Comparison of ENCODE assay signal across 7 cellular contexts in the genomic region with DNA sequence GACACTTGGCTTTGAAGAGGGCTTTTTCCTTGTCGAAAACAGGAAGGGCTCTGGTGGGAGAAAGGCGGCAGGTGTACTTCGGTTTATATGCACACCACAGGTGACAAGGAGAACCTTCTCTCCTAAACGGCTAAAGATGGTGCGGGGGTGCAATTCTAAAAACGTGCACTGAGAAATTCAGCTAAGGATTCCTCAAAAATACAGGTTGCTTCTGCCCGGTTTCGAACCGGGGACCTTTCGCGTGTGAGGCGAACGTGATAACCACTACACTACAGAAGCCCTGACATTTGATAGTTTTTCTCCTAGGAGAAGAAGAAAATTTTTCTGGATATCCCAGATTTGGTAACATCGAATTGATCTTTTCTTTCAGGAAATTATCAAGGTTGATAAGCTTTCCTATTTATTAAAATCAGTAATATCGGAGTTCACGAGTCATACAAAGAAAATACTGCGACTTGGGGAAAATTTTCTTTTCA. TPM values are rescaled to one million over a fixed set of nuclear protein-coding genes. Genes with fewer than 3 reads are reported as not detected.
A peak's percentile ranks its signal among the peaks of the same experiment; 100 is the strongest.
DNase-seq lines count a peak whose midpoint lies in the region; ATAC-seq, FAIRE-seq and TF ChIP-seq lines count a peak whose summit lies in the region.

No MANE protein-coding gene starts in this region.

- H3K9me3 ChIP-seq in uterus: no peaks in the 10 kb centered on the region

- peaks cover 0 to 62% of the 10 kb centered on the region in 2 donors for H3K27me3 ChIP-seq in uterus

- CTCF ChIA-PET in activated CD8-positive, alpha-beta T cell treated with anti-CD3 and anti-CD28 coated beads for 36 hours (lab: Charles Lee): no interaction called here

- intact Hi-C loops in activated CD8-positive, alpha-beta T cell treated with anti-CD3 and anti-CD28 coated beads for 36 hours (cut with micrococcal nuclease): no loop called here
- intact Hi-C loops in uterus (cut with DNase I; ENCODE audit: low total_unique reads): no loop called here

- peaks cover 5% of the 10 kb centered on the region for H3K4me1 Mint-ChIP-seq in activated CD8-positive, alpha-beta T cell treated with anti-CD3 and anti-CD28 coated beads for 36 hours (ENCODE audit: low read depth)

- POLR2A ChIA-PET in activated CD8-positive, alpha-beta T cell treated with anti-CD3 and anti-CD28 coated beads for 36 hours (lab: Charles Lee): no interaction called here

- no peak overlapping the region for H3K27ac ChIP-seq in uterus

- H3K36me3 Mint-ChIP-seq in activated CD8-positive, alpha-beta T cell treated with anti-CD3 and anti-CD28 coated beads for 36 hours (ENCODE audit: low read depth): peaks cover 12% of the 10 kb centered on the region

- H3K4me3 ChIP-seq in uterus: no peak overlapping the region

- peak overlapping the region; percentile 65 for H3K4me3 Mint-ChIP-seq in activated CD8-positive, alpha-beta T cell treated with anti-CD3 and anti-CD28 coated beads for 36 hours

- no peaks in the 10 kb centered on the region for H3K4me1 ChIP-seq in uterus

- H3K27me3 Mint-ChIP-seq in activated CD8-positive, alpha-beta T cell treated with anti-CD3 and anti-CD28 coated beads for 36 hours: peaks cover 63% of the 10 kb centered on the region

- H3K9me3 Mint-ChIP-seq in activated CD8-positive, alpha-beta T cell treated with anti-CD3 and anti-CD28 coated beads for 36 hours: peaks cover 20% of the 10 kb centered on the region

- no peak for TF ChIP-seq CTCF in activated CD8-positive, alpha-beta T cell treated with anti-CD3 and anti-CD28 coated beads for 36 hours (IDR thresholded peaks at IDR 0.05)
- TF ChIP-seq CTCF in uterus (IDR thresholded peaks at IDR 0.05): no peak

- TF ChIP-seq POLR2A in GM12891 (IDR thresholded peaks at IDR 0.05; ENCODE audit: low read depth, low read length) (no peak), uterus (IDR thresholded peaks at IDR 0.05) (no peak)

- no peak for ATAC-seq in activated CD8-positive, alpha-beta T cell treated with anti-CD3 and anti-CD28 coated beads for 36 hours
- ATAC-seq in GM21526 (IDR thresholded peaks at IDR 0.05; ENCODE audit: low FRiP score, unreplicated experiment) (no peak), HG03571 (IDR thresholded peaks at IDR 0.05; ENCODE audit: unreplicated experiment) (no peak)

- no peak for FAIRE-seq in GM12891 (lab: Jason Lieb, UNC)

- H3K27ac Mint-ChIP-seq in activated CD8-positive, alpha-beta T cell treated with anti-CD3 and anti-CD28 coated beads for 36 hours: no peak overlapping the region

- no peaks in the 10 kb centered on the region for H3K36me3 ChIP-seq in uterus

- DNase-seq in GM12891 (ENCODE audit: insufficient read length, low spot score) (peak; percentile 20), NCI-H1105 treated with DMSO at 0.1 percent for 48 hours (lab: John Stamatoyannopoulos, UW) (peak; percentile 71), kidney glomerular epithelial cell (lab: John Stamatoyannopoulos, UW) (peak; percentile 65), uterus (no peak)
- DNase-seq in activated CD8-positive, alpha-beta T cell treated with anti-CD3 and anti-CD28 coated beads for 36 hours: peak; percentile 59

TF ChIP-seq in GM12891, 5 proteins besides CTCF, POLR2A, EP300 and RAD21:
- TF ChIP-seq SPI1 (IDR thresholded peaks at IDR 0.05; ENCODE audit: low read depth, low read length): no peak
- no peak for TF ChIP-seq POU2F2 (IDR thresholded peaks at IDR 0.05; ENCODE audit: low read depth, low read length)
- no peak for TF ChIP-seq TAF1 (IDR thresholded peaks at IDR 0.05; ENCODE audit: low read depth, low read length)
- TF ChIP-seq PAX5 (IDR thresholded peaks at IDR 0.05; ENCODE audit: insufficient read depth, low read length, severe bottlenecking): no peak
- no peak for TF ChIP-seq POLR2AphosphoS5 (IDR thresholded peaks at IDR 0.05; ENCODE audit: low read depth, low read length)
TF ChIP-seq in GM12891: peak in this region for 0.

RNA-seq across cellular contexts. Expression of a gene that starts 32.0 kb away (rescaled TPM):
- polyA plus RNA-seq in GM12891 (2012; ENCODE audit: low read depth, missing spikeins): not detected
- not detected for total RNA-seq in activated CD8-positive, alpha-beta T cell treated with anti-CD3 and anti-CD28 coated beads for 36 hours
- not detected for total RNA-seq in uterus

RNA-seq across cellular contexts. Expression of a gene that starts 32.6 kb away (rescaled TPM):
- polyA plus RNA-seq in GM12891 (2012; ENCODE audit: low read depth, missing spikeins): 0.81 TPM
- 1 to 10 TPM in 1 of 2 experiments, under 1 TPM in 1; 0.65 to 1.9 TPM for total RNA-seq in activated CD8-positive, alpha-beta T cell treated with anti-CD3 and anti-CD28 coated beads for 36 hours
- total RNA-seq in uterus: under 1 TPM in 1 of 4 donors, not detected in 3; 0.88 TPM

Comparison
In these comparisons a context has a peak if more than half of its experiments do, and no peak if none do; other contexts are left out.
1. DNase-seq: peak in GM12891 (single experiment), NCI-H1105 treated with DMSO at 0.1 percent for 48 hours (single experiment), activated CD8-positive, alpha-beta T cell treated with anti-CD3 and anti-CD28 coated beads for 36 hours (single experiment) and kidney glomerular epithelial cell (single experiment); none in uterus (0 of 2).